15 cellular contexts compared by ENCODE assay signal in genomic region chr11:58625826-58626460, GRCh38. TPM values are rescaled to one million over a fixed set of nuclear protein-coding genes. Genes with fewer than 3 reads are reported as not detected.
A peak's percentile ranks its signal among the peaks of the same experiment; 100 is the strongest.
DNase-seq lines count a peak whose midpoint lies in the region; ATAC-seq and TF ChIP-seq lines count a peak whose summit lies in the region.
"Had no signal": no experiment of that assay in that cellular context is flagged by ENCODE, and none has a peak within 500 bp of the region (broad histone marks: within the 10 kb centered on the region; RNA-seq: fewer than 3 reads in every experiment).

No MANE protein-coding gene starts in this region.

- H3K4me3 Mint-ChIP-seq in chondrocyte (ENCODE audit: unreplicated experiment): no peak overlapping the region
- H3K4me3 Mint-ChIP-seq: T-helper 17 cell had no signal

- H3K4me1 ChIP-seq in right cardiac atrium (ENCODE audit: control insufficient read depth, insufficient read depth, low read length): no peaks in the 10 kb centered on the region

- CTCF ChIA-PET in AG04450 (lab: Charles Lee): interaction anchor here (0.6 to 1.2 kb wide), 4 partner anchors 28 to 556 kb away, joined by 3 to 5 read pairs (median 3); no protein-coding TSS in a partner anchor

- H3K27ac Mint-ChIP-seq in chondrocyte (ENCODE audit: unreplicated experiment): peak overlapping the region; percentile 74
- H3K27ac Mint-ChIP-seq: T-helper 17 cell had no signal

- H3K4me3 ChIP-seq in AG04450 (ENCODE audit: low read depth, low read length): no peak overlapping the region
- H3K4me3 ChIP-seq in right cardiac atrium (ENCODE audit: low read length): no peak overlapping the region
- H3K4me3 ChIP-seq: dorsolateral prefrontal cortex, lung had no signal

- intact Hi-C loops in right cardiac atrium (cut with DNase I): no loop called here

- TF ChIP-seq CTCF in AG04450 (IDR thresholded peaks at IDR 0.05; ENCODE audit: low read depth, low read length): no peak
- TF ChIP-seq CTCF in chondrocyte (IDR thresholded peaks at IDR 0.05): no peak

- H3K27ac ChIP-seq in AG04450 (ENCODE audit: low read depth, low read length) (peak overlapping the region; percentile 58), right cardiac atrium (ENCODE audit: low read length) (no peak overlapping the region)

- peaks cover 23% of the 10 kb centered on the region for H3K4me1 Mint-ChIP-seq in chondrocyte (ENCODE audit: low read depth)

- peaks cover 22% of the 10 kb centered on the region for H3K36me3 Mint-ChIP-seq in chondrocyte (ENCODE audit: low read depth)

- no peaks in the 10 kb centered on the region for H3K27me3 ChIP-seq in AG04450 (ENCODE audit: control insufficient read depth, insufficient read depth, low read length)
- H3K27me3 ChIP-seq in right cardiac atrium (ENCODE audit: control insufficient read depth, insufficient read depth): no peaks in the 10 kb centered on the region
- H3K27me3 ChIP-seq: dorsolateral prefrontal cortex had no signal

- H3K9me3 ChIP-seq in AG04450 (ENCODE audit: control insufficient read depth, insufficient read depth, low read length) (no peaks in the 10 kb centered on the region), right cardiac atrium (ENCODE audit: control insufficient read depth, low read length) (no peaks in the 10 kb centered on the region)

- DNase-seq in AG04450 (ENCODE audit: low read depth, low spot score) (peak; percentile 30), HS-27A (ENCODE audit: low read depth) (peak; percentile 51), chondrocyte (ENCODE audit: low spot score) (no peak), myocyte (ENCODE audit: low read depth) (peak; percentile 63), right cardiac atrium (no peak), D341Med (ENCODE audit: low spot score) (no peak), NOMO-1 treated with DMSO at 0.1 percent for 48 hours (lab: John Stamatoyannopoulos, UW; ENCODE audit: unreplicated experiment) (no peak)
- no peak for DNase-seq in activated CD4-positive, alpha-beta T cell treated with anti-CD3 and anti-CD28 coated beads for 48 hours
- DNase-seq: activated CD8-positive, alpha-beta memory T cell treated with anti-CD3 and anti-CD28 coated beads for 24 hours; dorsolateral prefrontal cortex; Karpas-422; NCI-H2081; posterior cingulate gyrus; T-helper 17 cell had no signal

- H3K27me3 Mint-ChIP-seq in chondrocyte (ENCODE audit: low read depth): no peaks in the 10 kb centered on the region
- H3K27me3 Mint-ChIP-seq: T-helper 17 cell had no signal

- POLR2A ChIA-PET in AG04450 (lab: Yijun Ruan, JAX): interaction anchor here (0.6 kb wide), 2 partner anchors 9 to 105 kb away, joined by 3 to 4 read pairs; no protein-coding TSS in a partner anchor

- 91% methylated on average over 4 of the region's 4 CpGs for WGBS in right cardiac atrium

- no peak for ATAC-seq in right cardiac atrium
- ATAC-seq: T-helper 17 cell had no signal

- no peaks in the 10 kb centered on the region for H3K9me3 Mint-ChIP-seq in chondrocyte (ENCODE audit: low read depth)

RNA-seq across cellular contexts. Expression of gene CNTF, which starts 3.5 kb away (rescaled TPM):
- polyA plus RNA-seq in AG04450 (2011; rRNA removed) (0.55 and 1.1 TPM in 2 replicates), right cardiac atrium (0.59 TPM)
- 2.6 and 5.2 TPM in 2 replicates for polyA minus RNA-seq in AG04450 (2011; rRNA and poly(A)+ RNA removed)
- total RNA-seq in chondrocyte (0.92 to 1.3 TPM (median 1.1 TPM) in 3 replicates), myocyte (1.7 and 3.0 TPM in 2 replicates), right cardiac atrium (1 to 10 TPM in 3 of 4 donors, under 1 TPM in 1; 0.91 to 2.7 (median 1.1) TPM)
- 1.9 TPM for polyA plus RNA-seq in myocyte (2012)

RNA-seq across cellular contexts. Expression of gene ZFP91, which starts 47.1 kb away (rescaled TPM):
- 38.8 and 47.9 TPM in 2 replicates for polyA plus RNA-seq in AG04450 (2011; rRNA removed)
- 29.7 and 40.1 TPM in 2 replicates for polyA minus RNA-seq in AG04450 (2011; rRNA and poly(A)+ RNA removed)
- 44.0 to 48.1 TPM (median 46.0 TPM) in 3 replicates for total RNA-seq in chondrocyte
- 92.5 and 112 TPM in 2 replicates for total RNA-seq in myocyte
- 38.7 TPM for polyA plus RNA-seq in myocyte (2012)
- 10 to 100 TPM; 53.3 to 60.9 (median 55.8) TPM for total RNA-seq in right cardiac atrium
- 16.7 TPM for polyA plus RNA-seq in right cardiac atrium

RNA-seq across cellular contexts. Expression of gene LPXN, which starts 50.3 kb away (rescaled TPM):
- polyA plus RNA-seq in AG04450 (2011; rRNA removed) (11.5 and 12.3 TPM in 2 replicates), right cardiac atrium (3.0 TPM)
- 9.5 and 12.3 TPM in 2 replicates for polyA minus RNA-seq in AG04450 (2011; rRNA and poly(A)+ RNA removed)
- total RNA-seq in chondrocyte (3.3 to 4.8 TPM (median 4.5 TPM) in 3 replicates), myocyte (6.6 and 10.7 TPM in 2 replicates), right cardiac atrium (1 to 10 TPM; 4.6 to 7.1 (median 6.4) TPM)
- polyA plus RNA-seq in myocyte (2012): 5.6 TPM

Comparison
In these comparisons a context has a peak if more than half of its experiments do, and no peak if none do; other contexts are left out.
1. DNase-seq: peak in AG04450 (single experiment), HS-27A (single experiment) and myocyte (single experiment); none in chondrocyte (single experiment), right cardiac atrium (0 of 3), activated CD4-positive, alpha-beta T cell treated with anti-CD3 and anti-CD28 coated beads for 48 hours (single experiment), D341Med (single experiment) and NOMO-1 treated with DMSO at 0.1 percent for 48 hours (single experiment).